Comparison of ENCODE assay signal across 8 cellular contexts in the genomic region with DNA sequence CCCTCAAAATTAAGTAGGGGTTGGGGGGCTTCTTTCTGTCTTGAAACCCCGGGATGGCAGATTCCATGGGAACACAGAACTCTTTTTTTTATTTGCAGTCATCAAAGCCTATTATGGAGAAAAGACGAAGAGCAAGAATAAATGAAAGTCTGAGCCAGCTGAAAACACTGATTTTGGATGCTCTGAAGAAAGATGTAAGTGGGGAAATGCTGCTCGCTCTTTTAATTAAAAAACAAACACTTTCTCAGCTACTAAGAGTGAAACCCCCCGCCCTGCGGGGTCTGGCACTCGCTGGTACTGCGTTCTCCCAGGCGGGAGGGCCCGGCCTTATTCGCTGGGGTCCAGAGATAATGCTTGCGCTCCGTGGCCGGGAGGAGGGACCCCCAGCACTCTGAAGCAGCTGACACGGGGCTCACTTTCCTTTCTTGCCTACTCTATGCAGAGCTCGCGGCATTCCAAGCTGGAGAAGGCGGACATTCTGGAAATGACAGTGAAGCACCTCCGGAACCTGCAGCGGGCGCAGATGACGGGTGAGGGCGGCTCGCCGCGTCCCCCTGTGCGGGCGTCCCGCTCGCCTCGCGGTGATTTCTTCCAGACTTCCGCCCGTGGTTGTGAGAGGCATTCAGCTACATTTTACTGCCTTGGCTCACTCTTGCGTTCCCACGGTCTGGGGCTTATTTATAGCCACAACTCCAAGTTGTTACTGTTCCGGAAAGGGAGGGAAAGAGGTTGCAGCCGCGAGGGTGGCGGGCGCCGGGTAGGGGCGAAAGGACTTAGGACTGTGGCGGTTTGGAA. TPM values are rescaled to one million over a fixed set of nuclear protein-coding genes. Genes with fewer than 3 reads are reported as not detected.
DNase-seq lines count a peak whose midpoint lies in the region; TF ChIP-seq lines count a peak whose summit lies in the region.

No MANE protein-coding gene starts in this region.

- no peak overlapping the region for H2AFZ ChIP-seq in neuronal stem cell (ENCODE audit: low read length)

- H4K8ac ChIP-seq in neuronal stem cell (ENCODE audit: low read depth, low read length), result no peak overlapping the region

- H3K27me3 ChIP-seq in neuronal stem cell (ENCODE audit: control insufficient read depth in 3 of 3, insufficient read depth in 3 of 3, low read depth in 1 of 3, low read length in 3 of 3), result peaks cover 0 to 8% (median 0%) of the 10 kb centered on the region in 3 experiments

- H2AK5ac ChIP-seq in neuronal stem cell (ENCODE audit: low read depth, low read length), result peak overlapping the region; percentile 86

- H3K4me1 ChIP-seq in neuronal stem cell (ENCODE audit: control insufficient read depth in 2 of 2, insufficient read depth in 1 of 2, low read depth in 1 of 2, low read length in 2 of 2), result peaks cover 39 to 42% of the 10 kb centered on the region in 2 donors

- H3K14ac ChIP-seq in neuronal stem cell (ENCODE audit: low read length), result peak overlapping the region; percentile 66

- H3K27ac ChIP-seq in neuronal stem cell (replicated peaks; ENCODE audit: low read length), result no peak overlapping the region

- peak overlapping the region; percentile 95 for H3K18ac ChIP-seq in neuronal stem cell (ENCODE audit: low read length)

- DNase-seq in GF-D8 (lab: John Stamatoyannopoulos, UW) (peak; percentile 50), NB4 (ENCODE audit: low read depth) (peak; percentile 88), fibroblast of villous mesenchyme (ENCODE audit: low read depth) (peak; percentile 90), neuronal stem cell (ENCODE audit: low spot score) (peak; percentile 46), iPS-NIHi11 (ENCODE audit: low spot score) (no peak), NCI-H187 (lab: John Stamatoyannopoulos, UW) (no peak), AML-193 (lab: John Stamatoyannopoulos, UW) (no peak)
- DNase-seq in activated T-cell treated with anti-CD3 and anti-CD28 coated beads, Interleukin-2, amount 50 U/mL, for 48 hours, result peak; percentile 48 to 49

- peaks cover 6% of the 10 kb centered on the region for H3K79me1 ChIP-seq in neuronal stem cell (ENCODE audit: low read depth, low read length)

- TF ChIP-seq POLR2A in NB4 (IDR thresholded peaks at IDR 0.05; ENCODE audit: extremely low read depth, insufficient read length), result no peak

- H3K36me3 ChIP-seq in neuronal stem cell (replicated peaks in 1 of 2; ENCODE audit: control insufficient read depth in 2 of 2, insufficient read depth in 2 of 2, low read length in 2 of 2), result peaks cover 0 to 27% of the 10 kb centered on the region in 2 donors

- H3K4me3 ChIP-seq in NB4 (ENCODE audit: low read depth, low read length) (peak overlapping the region; percentile 72), fibroblast of villous mesenchyme (ENCODE audit: low read depth, low read length) (peak overlapping the region; percentile 75), neuronal stem cell (ENCODE audit: low read length in 2 of 2) (peak overlapping the region; percentile 86)

- H2BK5ac ChIP-seq in neuronal stem cell (ENCODE audit: low read length), result peak overlapping the region; percentile 91

- H3K4ac ChIP-seq in neuronal stem cell (ENCODE audit: low read length), result no peak overlapping the region

- TF ChIP-seq CTCF in NB4 (IDR thresholded peaks at IDR 0.05; ENCODE audit: low read depth, low read length) (no peak), fibroblast of villous mesenchyme (IDR thresholded peaks at IDR 0.05; ENCODE audit: insufficient read depth, low read depth, low read length) (no peak)

- H2BK15ac ChIP-seq in neuronal stem cell (ENCODE audit: low read length), result peak overlapping the region; percentile 79

- H3K9me3 ChIP-seq in neuronal stem cell (replicated peaks in 1 of 2; ENCODE audit: control insufficient read depth in 2 of 2, insufficient read depth in 1 of 2, low read depth in 1 of 2, low read length in 2 of 2), result no peaks in the 10 kb centered on the region

- H4K91ac ChIP-seq in neuronal stem cell (ENCODE audit: low read depth, low read length, poor library complexity), result no peak overlapping the region

- peak overlapping the region; percentile 80 for H2BK12ac ChIP-seq in neuronal stem cell (ENCODE audit: low read length)

- H3K9ac ChIP-seq in neuronal stem cell (ENCODE audit: low read depth, low read length, poor library complexity), result peak overlapping the region; percentile 91

- peak overlapping the region; percentile 91 for H3K4me2 ChIP-seq in neuronal stem cell (ENCODE audit: insufficient read depth, low read length, poor library complexity, severe bottlenecking)

- peak overlapping the region; percentile 90 for H2BK120ac ChIP-seq in neuronal stem cell (ENCODE audit: low read depth, low read length)

- no CpG with 5 or more reads among the region's 43 CpGs for WGBS in neuronal stem cell (ENCODE audit: extremely low coverage in 2 of 2, insufficient read length in 2 of 2, insufficient replicate concordance in 1 of 2), 2 donors

- peak overlapping the region; percentile 82 for H3K23ac ChIP-seq in neuronal stem cell (ENCODE audit: low read depth, low read length, poor library complexity)

RNA-seq across cellular contexts. Expression of a gene that starts 0.8 kb away (rescaled TPM):
- 5.8 and 13.4 TPM in 2 replicates for total RNA-seq in fibroblast of villous mesenchyme
- 29.1 TPM for polyA plus RNA-seq in neuronal stem cell (2013, experiment 1 of 2)
- polyA plus RNA-seq in neuronal stem cell (2013, experiment 2 of 2), result 30.9 TPM

Comparison
In these comparisons a context has a peak if more than half of its experiments do, and no peak if none do; other contexts are left out.
1. DNase-seq: peak in GF-D8 (single experiment), NB4 (single experiment), activated T-cell treated with anti-CD3 and anti-CD28 coated beads, Interleukin-2, amount 50 U/mL, for 48 hours (2 of 2), fibroblast of villous mesenchyme (single experiment) and neuronal stem cell (single experiment); none in iPS-NIHi11 (single experiment), NCI-H187 (0 of 2) and AML-193 (0 of 2).
2. Peak in every context shown above with its lines, with median percentiles within 50 percentile points of each other: H3K4me3 ChIP-seq.